In genomic region chr2:20634430-20635095, GRCh38 we compare ENCODE assay signal across 9 cellular contexts. TPM values are rescaled to one million over a fixed set of nuclear protein-coding genes. Genes with fewer than 3 reads are reported as not detected.
A peak's percentile ranks its signal among the peaks of the same experiment; 100 is the strongest.
DNase-seq lines count a peak whose midpoint lies in the region; ATAC-seq and TF ChIP-seq lines count a peak whose summit lies in the region.
"Had no signal": no experiment of that assay in that cellular context is flagged by ENCODE, and none has a peak within 500 bp of the region (broad histone marks: within the 10 kb centered on the region; RNA-seq: fewer than 3 reads in every experiment).

No MANE protein-coding gene starts in this region.

- 12% methylated on average over 9 of the region's 10 CpGs for WGBS in mammary epithelial cell (ENCODE audit: low coverage, missing lambda C conversion rate)
- WGBS in transverse colon (ENCODE audit: low coverage in 1 of 2), 2 donors = 29 to 49% methylated on average over 5 to 10 of the region's 10 CpGs

- H3K27ac ChIP-seq in mammary epithelial cell (ENCODE audit: insufficient read depth, low read depth, low read length) (no peak overlapping the region), transverse colon (peak overlapping the region; percentile 64 to 88 (median 85))

- no peaks in the 10 kb centered on the region for H3K79me2 ChIP-seq in mammary epithelial cell (ENCODE audit: insufficient read depth, low read length)

- H3K36me3 Mint-ChIP-seq in activated naive CD4-positive, alpha-beta T cell treated with anti-CD3 and anti-CD28 coated beads, Interleukin-2, amount 10 ng/mL, durations not matched to agents 7 days and 5 days = peaks cover 2% of the 10 kb centered on the region

- H4K20me1 ChIP-seq in mammary epithelial cell (ENCODE audit: insufficient read depth, low read length) = no peaks in the 10 kb centered on the region

- no peak overlapping the region for H2AFZ ChIP-seq in mammary epithelial cell (ENCODE audit: low read depth, low read length)

- H3K4me1 Mint-ChIP-seq in activated naive CD4-positive, alpha-beta T cell treated with anti-CD3 and anti-CD28 coated beads, Interleukin-2, amount 10 ng/mL, durations not matched to agents 7 days and 5 days = peaks cover 4% of the 10 kb centered on the region

- no peaks in the 10 kb centered on the region for H3K36me3 ChIP-seq in mammary epithelial cell (ENCODE audit: insufficient read depth, low read length)
- no peaks in the 10 kb centered on the region for H3K36me3 ChIP-seq in transverse colon

- no peaks in the 10 kb centered on the region for H3K27me3 Mint-ChIP-seq in activated naive CD4-positive, alpha-beta T cell treated with anti-CD3 and anti-CD28 coated beads, Interleukin-2, amount 10 ng/mL, durations not matched to agents 7 days and 5 days

- BruUV-seq in mammary epithelial cell (replicated peaks; lab: Mats Ljungman, UMichigan) = no TSS peak

- ATAC-seq in left colon (peak; percentile 11), HG03159 (IDR thresholded peaks at IDR 0.05; ENCODE audit: unreplicated experiment) (no peak)

- CTCF ChIA-PET in mammary epithelial cell (lab: Charles Lee; ENCODE audit: low non-redundant PET) = interaction anchor here (0.5 to 1.1 kb wide), 2 partner anchors 192 to 223 kb away, joined by 5 to 7 read pairs; no protein-coding TSS in a partner anchor
- CTCF ChIA-PET in activated naive CD4-positive, alpha-beta T cell treated with anti-CD3 and anti-CD28 coated beads, Interleukin-2, amount 10 ng/mL, durations not matched to agents 7 days and 5 days (lab: Charles Lee) = interaction anchor here (0.8 to 3.2 kb wide), 11 partner anchors 16 to 223 kb away, joined by 3 to 29 read pairs (median 5); partner anchors contain the start of genes HS1BP3 and RHOB

- H3K27me3 ChIP-seq in mammary epithelial cell (ENCODE audit: insufficient read depth, low read length) (no peaks in the 10 kb centered on the region), transverse colon (no peaks in the 10 kb centered on the region)

- no peak overlapping the region for H3K4me3 ChIP-seq in mammary epithelial cell (replicated peaks in 1 of 3; ENCODE audit: insufficient read depth in 1 of 3, low read depth in 2 of 3, low read length in 3 of 3)
- no peak overlapping the region for H3K4me3 ChIP-seq in transverse colon

- no peak overlapping the region for H3K4me2 ChIP-seq in mammary epithelial cell (ENCODE audit: insufficient read depth, low read depth, low read length)

- H3K4me1 ChIP-seq in mammary epithelial cell (ENCODE audit: insufficient read depth, low read length) = peaks cover 23% of the 10 kb centered on the region
- H3K4me1 ChIP-seq in transverse colon = peaks cover 25 to 36% (median 29%) of the 10 kb centered on the region in 4 donors

- TF ChIP-seq EP300 in transverse colon (IDR thresholded peaks at IDR 0.05; ENCODE audit: low read depth) = no peak

- in situ Hi-C loops in mammary epithelial cell (cut with MboI; ENCODE audit: low sequenced_read_pairs in 2 of 2) = no loop called here
- in situ Hi-C loops in transverse colon (cut with MboI; ENCODE audit: low pct_ligation_motif_present in 1 of 4, low pct_unique_long_range_greater_than_20kb in 1 of 4, low sequenced_read_pairs in 3 of 4) = loop anchor here in 3 of 4 donors (5.0 to 25.0 kb wide), 4 partner anchors 192 to 747 kb away; partner anchors contain the start of gene RHOB (in 1 of the 3)

- dilution Hi-C loops in mammary epithelial cell (cut with HindIII; ENCODE audit: low sequenced_read_pairs) = no loop called here

- TF ChIP-seq CTCF in mammary epithelial cell (conservative IDR thresholded peaks at IDR 0.05 in 1 of 2, IDR thresholded peaks at IDR 0.05 in 1 of 2; ENCODE audit: extremely low read depth in 1 of 2, insufficient read depth in 1 of 2, low read depth in 1 of 2, low read length in 2 of 2) (no peak), transverse colon (IDR thresholded peaks at IDR 0.05) (no peak)

- no peaks in the 10 kb centered on the region for H3K9me3 ChIP-seq in mammary epithelial cell (replicated peaks; ENCODE audit: insufficient read depth, low read length)
- no peaks in the 10 kb centered on the region for H3K9me3 ChIP-seq in transverse colon

- no peak for TF ChIP-seq POLR2A in transverse colon (IDR thresholded peaks at IDR 0.05)

- no peak overlapping the region for H3K27ac Mint-ChIP-seq in activated naive CD4-positive, alpha-beta T cell treated with anti-CD3 and anti-CD28 coated beads, Interleukin-2, amount 10 ng/mL, durations not matched to agents 7 days and 5 days
- H3K27ac Mint-ChIP-seq: T-helper 2 cell treated with Interferon-gamma antibody and Interleukin-4, amounts not matched to agents 5 μg/mL and 100 μg/mL, for 36 hours had no signal

- no peak overlapping the region for H3K4me3 Mint-ChIP-seq in activated naive CD4-positive, alpha-beta T cell treated with anti-CD3 and anti-CD28 coated beads, Interleukin-2, amount 10 ng/mL, durations not matched to agents 7 days and 5 days
- H3K4me3 Mint-ChIP-seq: T-helper 2 cell treated with Interferon-gamma antibody and Interleukin-4, amounts not matched to agents 5 μg/mL and 100 μg/mL, for 36 hours had no signal

- no peak overlapping the region for H3K9ac ChIP-seq in mammary epithelial cell (ENCODE audit: insufficient read depth, low read length)

- no peaks in the 10 kb centered on the region for H3K9me3 Mint-ChIP-seq in activated naive CD4-positive, alpha-beta T cell treated with anti-CD3 and anti-CD28 coated beads, Interleukin-2, amount 10 ng/mL, durations not matched to agents 7 days and 5 days
- H3K9me3 Mint-ChIP-seq: T-helper 2 cell treated with Interferon-gamma antibody and Interleukin-4, amounts not matched to agents 5 μg/mL and 100 μg/mL, for 36 hours had no signal

- DNase-seq in M059J (ENCODE audit: low read depth) = peak; percentile 65
- DNase-seq in mammary epithelial cell = peak; percentile 60
- DNase-seq in left colon = peak in 1 of 2 donors; percentile 35
- DNase-seq in transverse colon = no peak
- no peak for DNase-seq in NCI-H524 treated with DMSO at 0.1 percent for 48 hours (lab: John Stamatoyannopoulos, UW)
- DNase-seq in activated naive CD4-positive, alpha-beta T cell treated with anti-CD3 and anti-CD28 coated beads, Interleukin-2, amount 10 ng/mL, durations not matched to agents 7 days and 5 days = no peak
- DNase-seq: activated gamma-delta T cell treated with Interleukin-2 at 50 U/mL for 16 hours had no signal

- intact Hi-C loops in mammary epithelial cell (cut with micrococcal nuclease) (loop anchor here (1.0 to 10.0 kb wide), 4 partner anchors 32 to 530 kb away; no protein-coding TSS in a partner anchor), left colon (cut with DNase I, micrococcal nuclease) (loop anchor here in 1 of 2 donors (5.0 kb wide), 2 partner anchors 192 to 237 kb away; no protein-coding TSS in a partner anchor), transverse colon (cut with DNase I; ENCODE audit: low total_unique reads) (no loop called here)

RNA-seq across cellular contexts. Expression of gene HS1BP3, which starts 16.3 kb away (rescaled TPM):
- 6.5 and 12.1 TPM in 2 replicates for total RNA-seq in M059J (2014; rRNA removed; shearing (Covaris generic))
- 10 to 100 TPM; 20.5 to 26.5 TPM for total RNA-seq in mammary epithelial cell
- 13.4 TPM for polyA plus RNA-seq in mammary epithelial cell
- 27.1 TPM for polyA minus RNA-seq in mammary epithelial cell
- total RNA-seq in left colon = 10 to 100 TPM; 26.9 to 33.5 TPM
- total RNA-seq in transverse colon = 10 to 100 TPM; 29.5 to 44.2 (median 33.1) TPM

RNA-seq across cellular contexts. Expression of gene GDF7, which starts 32.4 kb away (rescaled TPM):
- total RNA-seq in M059J (2014; rRNA removed; shearing (Covaris generic)) = 0.05 TPM in 1 of 2 replicates, not detected in the other
- under 1 TPM in 1 of 2 donors, not detected in 1; under 0.01 TPM for total RNA-seq in mammary epithelial cell
- polyA plus RNA-seq in mammary epithelial cell = not detected
- polyA minus RNA-seq in mammary epithelial cell = not detected
- under 1 TPM; 0.18 to 0.25 TPM for total RNA-seq in left colon
- 1 to 10 TPM in 1 of 4 donors, under 1 TPM in 3; 0.20 to 1.1 (median 0.58) TPM for total RNA-seq in transverse colon

Comparison
In these comparisons a context has a peak if more than half of its experiments do, and no peak if none do; other contexts are left out.
1. DNase-seq: peak in M059J (single experiment) and mammary epithelial cell (single experiment); none in transverse colon (single experiment), NCI-H524 treated with DMSO at 0.1 percent for 48 hours (single experiment) and activated naive CD4-positive, alpha-beta T cell treated with anti-CD3 and anti-CD28 coated beads, Interleukin-2, amount 10 ng/mL, durations not matched to agents 7 days and 5 days (single experiment).
2. in situ Hi-C loops: an anchor here in transverse colon (5.0 to 25.0 kb wide); none called in mammary epithelial cell.